Comparison of ENCODE assay signal across 9 cellular contexts in the genomic region with DNA sequence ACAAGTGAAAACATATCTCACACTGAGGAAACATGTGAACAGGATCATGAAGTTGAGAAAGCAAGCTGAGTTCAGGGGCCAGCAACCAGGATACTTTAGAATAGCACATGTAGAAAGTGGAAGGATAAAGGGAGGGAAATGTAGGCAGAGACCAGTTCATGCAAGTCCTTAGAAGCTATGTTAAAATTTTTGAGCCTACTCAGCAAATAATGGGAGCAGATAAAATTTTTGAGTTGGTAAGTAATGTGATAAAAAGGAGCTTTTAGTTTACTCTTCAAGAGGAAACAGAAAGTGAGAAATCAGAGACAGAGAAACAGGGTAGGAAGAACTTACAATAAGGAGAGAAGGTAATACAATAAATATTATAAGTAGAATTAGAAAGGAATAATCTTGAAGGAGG.
"Had no signal": no experiment of that assay in that cellular context is flagged by ENCODE, and none has a peak within 500 bp of the region (broad histone marks: within the 10 kb centered on the region; RNA-seq: fewer than 3 reads in every experiment).

No MANE protein-coding gene starts in this region.

- H3K4me3 ChIP-seq: HAP-1 had no signal

- H3K27ac Mint-ChIP-seq: HFFc6 had no signal

- DNase-seq: GOT3, H7, HFFc6, Karpas-422, KBM-7 had no signal

- H3K9ac ChIP-seq: KMS-11 had no signal

- H3K9me3 ChIP-seq: HAP-1 had no signal

- ATAC-seq: HCT116 had no signal

- H3K27ac ChIP-seq: KMS-11 had no signal

- FAIRE-seq: HTR-8/SVneo had no signal

- H3K4me2 ChIP-seq: KMS-11 had no signal

- H3K36me3 ChIP-seq: HAP-1 had no signal

- H3K4me1 ChIP-seq: HAP-1 had no signal

- H3K4me3 Mint-ChIP-seq: HFFc6 had no signal
